Comparison of ENCODE assay signal across 13 cellular contexts in genomic region chr7:130350945-130351663, GRCh38. TPM values are rescaled to one million over a fixed set of nuclear protein-coding genes. Genes with fewer than 3 reads are reported as not detected.
A peak's percentile ranks its signal among the peaks of the same experiment; 100 is the strongest.
DNase-seq lines count a peak whose midpoint lies in the region; ATAC-seq and TF ChIP-seq lines count a peak whose summit lies in the region.
"Had no signal": no experiment of that assay in that cellular context is flagged by ENCODE, and none has a peak within 500 bp of the region (broad histone marks: within the 10 kb centered on the region; RNA-seq: fewer than 3 reads in every experiment).

No MANE protein-coding gene starts in this region.

- DNase-seq in IMR-90 (no peak), mammary epithelial cell (no peak), mesenchymal stem cell (peak; percentile 61), coronary artery (ENCODE audit: low spot score) (no peak), foreskin keratinocyte (no peak)
- DNase-seq: activated CD4-positive, alpha-beta T cell treated with anti-CD3 and anti-CD28 coated beads, Interleukin-2, amount 50 U/mL, for 4 hours; CD4-positive, CD25-positive, alpha-beta regulatory T cell; effector CD4-positive, alpha-beta T cell; NCI-H2171 treated with DMSO at 0.1 percent for 48 hours had no signal

- H2BK5ac ChIP-seq in IMR-90 (ENCODE audit: low read depth, low read length, poor library complexity, severe bottlenecking) = no peak overlapping the region
- no peak overlapping the region for H2BK5ac ChIP-seq in mesenchymal stem cell (ENCODE audit: low read depth, low read length, poor library complexity, severe bottlenecking)

- peaks cover 0 to 6% of the 10 kb centered on the region in 2 experiments; a peak in 1 of 4 replicates for H3K79me1 ChIP-seq in IMR-90 (ENCODE audit: low read depth in 1 of 2, low read length in 2 of 2)
- H3K79me1 ChIP-seq in mesenchymal stem cell (replicated peaks; ENCODE audit: low read length, poor library complexity, severe bottlenecking) = no peaks in the 10 kb centered on the region

- H2AFZ ChIP-seq in IMR-90 (replicated peaks; ENCODE audit: low read length, poor library complexity) (peak overlapping the region; percentile 50), mammary epithelial cell (ENCODE audit: low read depth, low read length) (peak overlapping the region; percentile 82), mesenchymal stem cell (ENCODE audit: low read depth, low read length) (peak overlapping the region; percentile 44)

- peak overlapping the region; percentile 77 for H3K4me2 ChIP-seq in BLaER1
- H3K4me2 ChIP-seq in IMR-90 (ENCODE audit: low read depth, low read length) = no peak overlapping the region
- H3K4me2 ChIP-seq in mammary epithelial cell (ENCODE audit: insufficient read depth, low read depth, low read length) = peak overlapping the region; percentile 25
- H3K4me2 ChIP-seq in mesenchymal stem cell (ENCODE audit: low read length, poor library complexity, severe bottlenecking) = no peak overlapping the region

- H4K8ac ChIP-seq in IMR-90 (ENCODE audit: low read depth in 2 of 2, low read length in 2 of 2) (peak overlapping the region; percentile 82 to 91; a peak in 3 of 4 replicates), mesenchymal stem cell (ENCODE audit: low read length) (peak overlapping the region; percentile 88)

- H3K9me3 ChIP-seq in BLaER1 = no peaks in the 10 kb centered on the region
- H3K9me3 ChIP-seq in IMR-90 (ENCODE audit: control insufficient read depth, insufficient read depth, low read length) = no peaks in the 10 kb centered on the region
- H3K9me3 ChIP-seq in mammary epithelial cell (replicated peaks; ENCODE audit: insufficient read depth, low read length) = no peaks in the 10 kb centered on the region
- H3K9me3 ChIP-seq in mesenchymal stem cell (ENCODE audit: control insufficient read depth, low read length) = no peaks in the 10 kb centered on the region

- peaks cover 25% of the 10 kb centered on the region for H3K4me1 ChIP-seq in BLaER1
- H3K4me1 ChIP-seq in IMR-90 (ENCODE audit: control insufficient read depth, insufficient read depth, low read length) = peaks cover 23% of the 10 kb centered on the region
- peaks cover 49% of the 10 kb centered on the region for H3K4me1 ChIP-seq in mammary epithelial cell (ENCODE audit: insufficient read depth, low read length)
- peaks cover 41% of the 10 kb centered on the region for H3K4me1 ChIP-seq in mesenchymal stem cell (ENCODE audit: control insufficient read depth, insufficient read depth, low read depth, low read length)
- peaks cover 10% of the 10 kb centered on the region for H3K4me1 ChIP-seq in foreskin keratinocyte

- no peak for TF ChIP-seq RAD21 in IMR-90 (IDR thresholded peaks at IDR 0.05; ENCODE audit: low read length)

- ATAC-seq in IMR-90 (ENCODE audit: low read depth) (no peak), foreskin keratinocyte (no peak), HG03521 (IDR thresholded peaks at IDR 0.05; ENCODE audit: unreplicated experiment) (no peak), GM21423 (IDR thresholded peaks at IDR 0.05; ENCODE audit: unreplicated experiment) (no peak)

- BruUV-seq in IMR-90 (replicated peaks; lab: Mats Ljungman, UMichigan) (no TSS peak), mammary epithelial cell (replicated peaks; lab: Mats Ljungman, UMichigan) (no TSS peak)

- H3K4ac ChIP-seq in IMR-90 (ENCODE audit: low read depth, low read length) = peak overlapping the region; percentile 90
- H3K4ac ChIP-seq in mesenchymal stem cell (ENCODE audit: low read depth in 1 of 2, low read length in 2 of 2) = peak overlapping the region; percentile 79 to 92

- CTCF ChIA-PET in IMR-90 (lab: Yijun Ruan, JAX) (no interaction called here), mammary epithelial cell (lab: Charles Lee; ENCODE audit: low non-redundant PET) (no interaction called here)

- no peak overlapping the region for H2AK9ac ChIP-seq in IMR-90 (replicated peaks; ENCODE audit: low read depth, low read length, poor library complexity)

- dilution Hi-C loops in IMR-90 (cut with HindIII; ENCODE audit: low sequenced_read_pairs, unreplicated experiment) (no loop called here), mammary epithelial cell (cut with HindIII; ENCODE audit: low sequenced_read_pairs) (loop anchor here (5.0 kb wide), 2 partner anchors 69 to 81 kb away; no protein-coding TSS in a partner anchor)

- no peak for TF ChIP-seq POLR2A in IMR-90 (IDR thresholded peaks at IDR 0.05; ENCODE audit: low read depth, low read length)

- H3K79me2 ChIP-seq in mammary epithelial cell (ENCODE audit: insufficient read depth, low read length) = no peaks in the 10 kb centered on the region

- TF ChIP-seq CTCF in IMR-90 (conservative IDR thresholded peaks at IDR 0.05; ENCODE audit: low read depth, low read length) (no peak), mammary epithelial cell (conservative IDR thresholded peaks at IDR 0.05 in 1 of 2, IDR thresholded peaks at IDR 0.05 in 1 of 2; ENCODE audit: extremely low read depth in 1 of 2, insufficient read depth in 1 of 2, low read depth in 1 of 2, low read length in 2 of 2) (no peak), coronary artery (IDR thresholded peaks at IDR 0.05) (no peak), foreskin keratinocyte (conservative IDR thresholded peaks at IDR 0.05) (no peak)

- H3K23ac ChIP-seq in IMR-90 (ENCODE audit: low read depth, low read length) (no peak overlapping the region), mesenchymal stem cell (ENCODE audit: low read length in 2 of 2) (no peak overlapping the region)

- H3K9ac ChIP-seq in BLaER1 (peak overlapping the region; percentile 35; the same call in 1 of the 2 replicates), IMR-90 (ENCODE audit: low read depth, low read length) (no peak overlapping the region), mammary epithelial cell (ENCODE audit: insufficient read depth, low read length) (no peak overlapping the region), mesenchymal stem cell (ENCODE audit: low read length) (peak overlapping the region; percentile 24)

- H3K4me3 ChIP-seq in BLaER1 (0 out of 2 replicates have a peak overlapping the region, but pooled peaks have one; percentile 12), IMR-90 (ENCODE audit: insufficient read depth, low read depth, low read length) (no peak overlapping the region), mammary epithelial cell (replicated peaks in 1 of 3; ENCODE audit: insufficient read depth in 1 of 3, low read depth in 2 of 3, low read length in 3 of 3) (no peak overlapping the region), mesenchymal stem cell (ENCODE audit: insufficient read depth in 1 of 2, low read depth in 1 of 2, low read length in 2 of 2) (no peak overlapping the region), coronary artery (no peak overlapping the region)

- peak overlapping the region; percentile 35; the same call in 1 of the 2 replicates for H4K5ac ChIP-seq in IMR-90 (ENCODE audit: low read depth, low read length)

- no peak overlapping the region for H3K18ac ChIP-seq in IMR-90 (ENCODE audit: low read depth, low read length)
- peak overlapping the region; percentile 81 to 92 for H3K18ac ChIP-seq in mesenchymal stem cell (ENCODE audit: low read depth in 1 of 2, low read length in 2 of 2)

- H3K36me3 ChIP-seq in BLaER1 (no peaks in the 10 kb centered on the region), IMR-90 (ENCODE audit: control insufficient read depth, insufficient read depth, low read length) (no peaks in the 10 kb centered on the region), mammary epithelial cell (ENCODE audit: insufficient read depth, low read length) (no peaks in the 10 kb centered on the region), mesenchymal stem cell (ENCODE audit: control insufficient read depth in 1 of 2, insufficient read depth in 2 of 2, low read depth in 1 of 2, low read length in 2 of 2) (no peaks in the 10 kb centered on the region)

- intact Hi-C loops in IMR-90 (cut with micrococcal nuclease) = loop anchor here (10.0 kb wide), 1 partner anchor 144 kb away; the partner anchor contains the start of gene MEST
- intact Hi-C loops in mammary epithelial cell (cut with micrococcal nuclease) = no loop called here

- 40% methylated on average over 2 of the region's 17 CpGs; no CpG with 5 or more reads in 1 of the 2 experiments for WGBS in IMR-90 (ENCODE audit: extremely low coverage in 2 of 2, insufficient read length in 1 of 2), 2 experiments
- 45% methylated on average over 17 of the region's 17 CpGs for WGBS in mammary epithelial cell (ENCODE audit: low coverage, missing lambda C conversion rate)
- WGBS in mesenchymal stem cell = 53% methylated on average over 15 of the region's 17 CpGs

- H2BK120ac ChIP-seq in IMR-90 (ENCODE audit: low read depth, low read length) = peak overlapping the region; percentile 95
- H2BK120ac ChIP-seq in mesenchymal stem cell (ENCODE audit: low read depth, low read length) = peak overlapping the region; percentile 90

- in situ Hi-C loops in IMR-90 (cut with MboI; ENCODE audit: low sequenced_read_pairs) = no loop called here
- in situ Hi-C loops in mammary epithelial cell (cut with MboI; ENCODE audit: low sequenced_read_pairs in 2 of 2) = no loop called here

- H3K9me1 ChIP-seq in IMR-90 (ENCODE audit: insufficient read depth, low read length) = peaks cover 18% of the 10 kb centered on the region

- H2BK12ac ChIP-seq in mesenchymal stem cell (ENCODE audit: low read length in 2 of 2) = peak overlapping the region; percentile 98 to 100

- H2BK15ac ChIP-seq in IMR-90 (ENCODE audit: low read depth, low read length) = peak overlapping the region; percentile 92; the same call in 2 of the 3 replicates
- H2BK15ac ChIP-seq in mesenchymal stem cell (ENCODE audit: low read depth, poor library complexity, severe bottlenecking) = peak overlapping the region; percentile 26

- peak overlapping the region; percentile 90 for H2AK5ac ChIP-seq in IMR-90 (ENCODE audit: low read depth, low read length)
- peak overlapping the region; percentile 71 for H2AK5ac ChIP-seq in mesenchymal stem cell (ENCODE audit: low read length, severe bottlenecking)

- POLR2A ChIA-PET in IMR-90 (lab: Charles Lee; ENCODE audit: unreplicated experiment) = no interaction called here

- no peak overlapping the region for H3K56ac ChIP-seq in IMR-90 (ENCODE audit: extremely low read depth, insufficient read depth, low read length)

- H4K20me1 ChIP-seq in BLaER1 = no peaks in the 10 kb centered on the region
- H4K20me1 ChIP-seq in IMR-90 (ENCODE audit: insufficient read depth, low read length) = no peaks in the 10 kb centered on the region
- H4K20me1 ChIP-seq in mammary epithelial cell (ENCODE audit: insufficient read depth, low read length) = no peaks in the 10 kb centered on the region

- H2BK20ac ChIP-seq in IMR-90 (ENCODE audit: low read depth, low read length) = peak overlapping the region; percentile 86; the same call in 1 of the 2 replicates

- H3K27me3 ChIP-seq in BLaER1 (no peaks in the 10 kb centered on the region), IMR-90 (ENCODE audit: control insufficient read depth, insufficient read depth, low read length) (no peaks in the 10 kb centered on the region), mammary epithelial cell (ENCODE audit: insufficient read depth, low read length) (no peaks in the 10 kb centered on the region), mesenchymal stem cell (ENCODE audit: control insufficient read depth in 1 of 2, insufficient read depth in 1 of 2, low read length in 2 of 2) (no peaks in the 10 kb centered on the region), foreskin keratinocyte (no peaks in the 10 kb centered on the region)

- H3K27ac ChIP-seq in BLaER1 (peak overlapping the region; percentile 2; the same call in 1 of the 2 replicates), IMR-90 (ENCODE audit: insufficient read depth, low read length) (no peak overlapping the region), mammary epithelial cell (ENCODE audit: insufficient read depth, low read depth, low read length) (no peak overlapping the region), mesenchymal stem cell (ENCODE audit: low read length, poor library complexity, severe bottlenecking) (no peak overlapping the region), coronary artery (peak overlapping the region in 1 of 2 donors; percentile 81), foreskin keratinocyte (no peak overlapping the region)

- H4K91ac ChIP-seq in IMR-90 (ENCODE audit: insufficient read depth, low read depth, low read length) = peak overlapping the region; percentile 91
- peak overlapping the region; percentile 91 for H4K91ac ChIP-seq in mesenchymal stem cell (ENCODE audit: low read length)

- H3K14ac ChIP-seq in IMR-90 (replicated peaks; ENCODE audit: low read depth, low read length) = peak overlapping the region; percentile 48
- H3K14ac ChIP-seq in mesenchymal stem cell (ENCODE audit: low read length in 2 of 2) = peak overlapping the region in 1 of 2 experiments; percentile 20

RNA-seq across cellular contexts. Expression of gene CPA5, which starts 6.5 kb away (rescaled TPM):
- under 0.01 TPM in 1 of 2 replicates, not detected in the other for total RNA-seq in IMR-90 (2012; rRNA removed)
- 0.53 and 0.86 TPM in 2 replicates for polyA plus RNA-seq in IMR-90 (2012; rRNA removed)
- 0.32 and 0.45 TPM in 2 replicates for polyA plus RNA-seq in IMR-90 (2012; cell fraction: cytosol; rRNA removed)
- polyA plus RNA-seq in IMR-90 (2012; cell fraction: nucleus; rRNA removed; ENCODE audit: low replicate concordance) = 0.72 and 0.95 TPM in 2 replicates
- not detected for total RNA-seq in mammary epithelial cell
- polyA plus RNA-seq in mammary epithelial cell = 0.75 TPM
- not detected for polyA minus RNA-seq in mammary epithelial cell
- polyA plus RNA-seq in mesenchymal stem cell (2013, experiment 1 of 2) = 0.26 TPM
- polyA plus RNA-seq in mesenchymal stem cell (2013, experiment 2 of 2) = 0.14 TPM
- total RNA-seq in foreskin keratinocyte = 0.17 and 0.25 TPM in 2 replicates
- 0.29 and 0.51 TPM in 2 replicates for polyA plus RNA-seq in foreskin keratinocyte
- total RNA-seq: mesenteric fat pad had no signal

RNA-seq across cellular contexts. Expression of gene CPA1, which starts 29.2 kb away (rescaled TPM):
- total RNA-seq in IMR-90 (2012; rRNA removed) (not detected in 2 replicates), mammary epithelial cell (under 1 TPM in 1 of 2 donors, not detected in 1; 0.67 TPM), foreskin keratinocyte (not detected in 2 replicates)
- polyA plus RNA-seq in IMR-90 (2012; rRNA removed) (not detected in 2 replicates), mammary epithelial cell (not detected), foreskin keratinocyte (not detected in 2 replicates)
- 0.07 TPM in 1 of 2 replicates, not detected in the other for polyA plus RNA-seq in IMR-90 (2012; cell fraction: cytosol; rRNA removed)
- polyA plus RNA-seq in IMR-90 (2012; cell fraction: nucleus; rRNA removed; ENCODE audit: low replicate concordance) = 0.26 and 0.32 TPM in 2 replicates
- not detected for polyA minus RNA-seq in mammary epithelial cell
- polyA plus RNA-seq in mesenchymal stem cell (2013, experiment 1 of 2) = 0.12 TPM
- 0.29 TPM for polyA plus RNA-seq in mesenchymal stem cell (2013, experiment 2 of 2)
- total RNA-seq: CD4-positive, CD25-positive, alpha-beta regulatory T cell had no signal

RNA-seq across cellular contexts. Expression of gene CPA4, which starts 58.1 kb away (rescaled TPM):
- total RNA-seq in IMR-90 (2012; rRNA removed) (365 and 382 TPM in 2 replicates), mammary epithelial cell (100 to 1,000 TPM; 168 to 495 TPM), foreskin keratinocyte (35.4 and 65.2 TPM in 2 replicates)
- polyA plus RNA-seq in IMR-90 (2012; rRNA removed) (287 and 316 TPM in 2 replicates), mammary epithelial cell (90.0 TPM), foreskin keratinocyte (21.5 and 39.6 TPM in 2 replicates)
- 231 and 233 TPM in 2 replicates for polyA plus RNA-seq in IMR-90 (2012; cell fraction: cytosol; rRNA removed)
- 693 and 899 TPM in 2 replicates for polyA plus RNA-seq in IMR-90 (2012; cell fraction: nucleus; rRNA removed; ENCODE audit: low replicate concordance)
- 92.4 TPM for polyA minus RNA-seq in mammary epithelial cell
- 36.9 TPM for polyA plus RNA-seq in mesenchymal stem cell (2013, experiment 1 of 2)
- 36.9 TPM for polyA plus RNA-seq in mesenchymal stem cell (2013, experiment 2 of 2)
- total RNA-seq: CD4-positive, CD25-positive, alpha-beta regulatory T cell had no signal
- polyA plus RNA-seq: CD4-positive, CD25-positive, alpha-beta regulatory T cell had no signal

Comparison
In these comparisons a context has a peak if more than half of its experiments do, and no peak if none do; other contexts are left out.
1. H3K4me2 ChIP-seq: peak in BLaER1 (single experiment) and mammary epithelial cell (single experiment); none in IMR-90 (single experiment) and mesenchymal stem cell (single experiment).
2. H3K9ac ChIP-seq: peak in BLaER1 (single experiment) and mesenchymal stem cell (single experiment); none in IMR-90 (single experiment) and mammary epithelial cell (single experiment).
3. Peak in every context shown above with its lines, with median percentiles within 50 percentile points of each other: H2AFZ ChIP-seq.